10 cellular contexts compared by ENCODE assay signal in the genomic region with DNA sequence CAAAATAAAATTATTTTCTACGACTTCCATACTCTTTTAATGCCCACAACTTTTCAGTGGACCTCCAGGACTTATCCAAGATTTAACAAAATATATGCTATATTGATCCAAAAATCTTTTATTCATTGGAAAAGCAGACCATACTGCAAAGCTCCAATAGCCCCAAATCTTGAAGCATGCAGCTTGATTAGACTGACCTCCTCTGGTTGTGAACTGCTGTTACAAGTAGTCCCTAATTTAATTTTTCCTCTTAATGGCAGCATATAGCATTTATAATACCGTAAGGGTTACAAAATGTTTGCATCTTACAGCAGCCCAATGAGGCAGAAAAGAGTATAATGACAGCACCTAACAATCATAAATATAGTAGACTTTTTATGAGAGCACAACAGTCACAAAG. TPM values are rescaled to one million over a fixed set of nuclear protein-coding genes. Genes with fewer than 3 reads are reported as not detected.
DNase-seq lines count a peak whose midpoint lies in the region; ATAC-seq and TF ChIP-seq lines count a peak whose summit lies in the region.
"Had no signal": no experiment of that assay in that cellular context is flagged by ENCODE, and none has a peak within 500 bp of the region (broad histone marks: within the 10 kb centered on the region; RNA-seq: fewer than 3 reads in every experiment).

No MANE protein-coding gene starts in this region.

- TF ChIP-seq CTCF in type B pancreatic cell (conservative IDR thresholded peaks at IDR 0.05) = peak; percentile 60

- DNase-seq in stimulated activated naive CD8-positive, alpha-beta T cell treated with anti-CD3 and anti-CD28 coated beads, Interleukin-15, amount 100 ng/mL, for 72 hours = no peak
- no peak for DNase-seq in stimulated activated naive CD8-positive, alpha-beta T cell treated with anti-CD3 and anti-CD28 coated beads, Interleukin-15, Interleukin-2, amounts not matched to agents 100 U/mL and 50 U/mL, for 24 hours
- DNase-seq in NCI-H69 (lab: John Stamatoyannopoulos, UW) (peak; percentile 49), type B pancreatic cell (ENCODE audit: extremely low spot score, unreplicated experiment) (no peak), posterior vena cava (ENCODE audit: low spot score) (no peak), dedifferentiated amniotic fluid mesenchymal stem cell (ENCODE audit: extremely low spot score) (no peak)
- no peak for DNase-seq in effector memory CD8-positive, alpha-beta T cell
- no peak for DNase-seq in activated T-helper 1 cell treated with anti-CD3 and anti-CD28 coated beads, Interleukin-12 subunit alpha, Interleukin-12 subunit beta, Interleukin-2, Interleukin-4 antibody, amounts not matched to agents 30 ng/mL and 10 ng/mL and 1 ng/mL, durations not matched to agents 14 hours and 24 hours and 36 hours (ENCODE audit: low spot score)
- DNase-seq: NCI-H446 treated with DMSO at 0.1 percent for 48 hours had no signal

- intact Hi-C loops in activated T-helper 1 cell treated with anti-CD3 and anti-CD28 coated beads, Interleukin-12 subunit alpha, Interleukin-12 subunit beta, Interleukin-2, Interleukin-4 antibody, amounts not matched to agents 30 ng/mL and 10 ng/mL and 1 ng/mL, durations not matched to agents 14 hours and 24 hours and 36 hours (cut with micrococcal nuclease) = loop anchor here (1.0 to 10.0 kb wide), 3 partner anchors 53 to 170 kb away; no protein-coding TSS in a partner anchor
- intact Hi-C loops in posterior vena cava (cut with DNase I) = no loop called here

- H3K27me3 Mint-ChIP-seq in stimulated activated naive CD8-positive, alpha-beta T cell treated with anti-CD3 and anti-CD28 coated beads, Interleukin-15, amount 100 ng/mL, for 72 hours = no peaks in the 10 kb centered on the region
- no peaks in the 10 kb centered on the region for H3K27me3 Mint-ChIP-seq in effector memory CD8-positive, alpha-beta T cell
- H3K27me3 Mint-ChIP-seq in type B pancreatic cell = no peaks in the 10 kb centered on the region
- no peaks in the 10 kb centered on the region for H3K27me3 Mint-ChIP-seq in activated T-helper 1 cell treated with anti-CD3 and anti-CD28 coated beads, Interleukin-12 subunit alpha, Interleukin-12 subunit beta, Interleukin-2, Interleukin-4 antibody, amounts not matched to agents 30 ng/mL and 10 ng/mL and 1 ng/mL, durations not matched to agents 14 hours and 24 hours and 36 hours (ENCODE audit: insufficient read depth)
- H3K27me3 Mint-ChIP-seq: natural killer cell treated with Interleukin-12 subunit alpha and Interleukin-12 subunit beta and Interleukin-15 and Interleukin-18, amount 100 ng/mL, for 72 hours had no signal

- no peak overlapping the region for H3K27ac Mint-ChIP-seq in stimulated activated naive CD8-positive, alpha-beta T cell treated with anti-CD3 and anti-CD28 coated beads, Interleukin-15, amount 100 ng/mL, for 72 hours
- H3K27ac Mint-ChIP-seq in effector memory CD8-positive, alpha-beta T cell = peak overlapping the region; percentile 17 to 59
- H3K27ac Mint-ChIP-seq in type B pancreatic cell = no peak overlapping the region
- H3K27ac Mint-ChIP-seq in activated T-helper 1 cell treated with anti-CD3 and anti-CD28 coated beads, Interleukin-12 subunit alpha, Interleukin-12 subunit beta, Interleukin-2, Interleukin-4 antibody, amounts not matched to agents 30 ng/mL and 10 ng/mL and 1 ng/mL, durations not matched to agents 14 hours and 24 hours and 36 hours = no peak overlapping the region
- H3K27ac Mint-ChIP-seq: natural killer cell treated with Interleukin-12 subunit alpha and Interleukin-12 subunit beta and Interleukin-15 and Interleukin-18, amount 100 ng/mL, for 72 hours had no signal

- H3K4me3 Mint-ChIP-seq in stimulated activated naive CD8-positive, alpha-beta T cell treated with anti-CD3 and anti-CD28 coated beads, Interleukin-15, amount 100 ng/mL, for 72 hours = no peak overlapping the region
- H3K4me3 Mint-ChIP-seq in effector memory CD8-positive, alpha-beta T cell = no peak overlapping the region
- H3K4me3 Mint-ChIP-seq in type B pancreatic cell = no peak overlapping the region
- no peak overlapping the region for H3K4me3 Mint-ChIP-seq in activated T-helper 1 cell treated with anti-CD3 and anti-CD28 coated beads, Interleukin-12 subunit alpha, Interleukin-12 subunit beta, Interleukin-2, Interleukin-4 antibody, amounts not matched to agents 30 ng/mL and 10 ng/mL and 1 ng/mL, durations not matched to agents 14 hours and 24 hours and 36 hours
- H3K4me3 Mint-ChIP-seq: natural killer cell treated with Interleukin-12 subunit alpha and Interleukin-12 subunit beta and Interleukin-15 and Interleukin-18, amount 100 ng/mL, for 72 hours had no signal

- no peaks in the 10 kb centered on the region for H3K9me3 Mint-ChIP-seq in stimulated activated naive CD8-positive, alpha-beta T cell treated with anti-CD3 and anti-CD28 coated beads, Interleukin-15, amount 100 ng/mL, for 72 hours
- H3K9me3 Mint-ChIP-seq in effector memory CD8-positive, alpha-beta T cell = no peaks in the 10 kb centered on the region
- H3K9me3 Mint-ChIP-seq in type B pancreatic cell = no peaks in the 10 kb centered on the region
- H3K9me3 Mint-ChIP-seq in activated T-helper 1 cell treated with anti-CD3 and anti-CD28 coated beads, Interleukin-12 subunit alpha, Interleukin-12 subunit beta, Interleukin-2, Interleukin-4 antibody, amounts not matched to agents 30 ng/mL and 10 ng/mL and 1 ng/mL, durations not matched to agents 14 hours and 24 hours and 36 hours = no peaks in the 10 kb centered on the region
- H3K9me3 Mint-ChIP-seq: natural killer cell treated with Interleukin-12 subunit alpha and Interleukin-12 subunit beta and Interleukin-15 and Interleukin-18, amount 100 ng/mL, for 72 hours had no signal

- ATAC-seq in stimulated activated naive CD8-positive, alpha-beta T cell treated with anti-CD3 and anti-CD28 coated beads, Interleukin-15, amount 100 ng/mL, for 72 hours = peak; percentile 48
- ATAC-seq in stimulated activated naive CD8-positive, alpha-beta T cell treated with anti-CD3 and anti-CD28 coated beads, Interleukin-15, Interleukin-2, amounts not matched to agents 100 U/mL and 50 U/mL, for 24 hours = no peak
- ATAC-seq in effector memory CD8-positive, alpha-beta T cell (replicated peaks) = no peak
- ATAC-seq: natural killer cell treated with Interleukin-12 subunit alpha and Interleukin-12 subunit beta and Interleukin-15 and Interleukin-18, amount 100 ng/mL, for 72 hours had no signal

- no peaks in the 10 kb centered on the region for H3K4me1 Mint-ChIP-seq in stimulated activated naive CD8-positive, alpha-beta T cell treated with anti-CD3 and anti-CD28 coated beads, Interleukin-15, amount 100 ng/mL, for 72 hours
- H3K4me1 Mint-ChIP-seq in effector memory CD8-positive, alpha-beta T cell (ENCODE audit: low read depth in 2 of 2) = peaks cover 0 to 9% of the 10 kb centered on the region in 2 donors
- no peaks in the 10 kb centered on the region for H3K4me1 Mint-ChIP-seq in type B pancreatic cell (ENCODE audit: unreplicated experiment)
- H3K4me1 Mint-ChIP-seq in activated T-helper 1 cell treated with anti-CD3 and anti-CD28 coated beads, Interleukin-12 subunit alpha, Interleukin-12 subunit beta, Interleukin-2, Interleukin-4 antibody, amounts not matched to agents 30 ng/mL and 10 ng/mL and 1 ng/mL, durations not matched to agents 14 hours and 24 hours and 36 hours (ENCODE audit: low read depth) = peaks cover 38% of the 10 kb centered on the region

- peaks cover 81% of the 10 kb centered on the region for H3K36me3 Mint-ChIP-seq in effector memory CD8-positive, alpha-beta T cell (ENCODE audit: insufficient read depth)
- peaks cover 31% of the 10 kb centered on the region for H3K36me3 Mint-ChIP-seq in type B pancreatic cell
- peaks cover 50% of the 10 kb centered on the region for H3K36me3 Mint-ChIP-seq in activated T-helper 1 cell treated with anti-CD3 and anti-CD28 coated beads, Interleukin-12 subunit alpha, Interleukin-12 subunit beta, Interleukin-2, Interleukin-4 antibody, amounts not matched to agents 30 ng/mL and 10 ng/mL and 1 ng/mL, durations not matched to agents 14 hours and 24 hours and 36 hours (ENCODE audit: low read depth)

RNA-seq across cellular contexts. Expression of a gene that starts 29.2 kb away (rescaled TPM):
- total RNA-seq in type B pancreatic cell (ENCODE audit: low replicate concordance) (not detected in 2 replicates), posterior vena cava (10 to 100 TPM in 1 of 2 donors, 1 to 10 TPM in 1; 8.6 to 16.5 TPM)
- total RNA-seq in activated T-helper 1 cell treated with anti-CD3 and anti-CD28 coated beads, Interleukin-12 subunit alpha, Interleukin-12 subunit beta, Interleukin-2, Interleukin-4 antibody, amounts not matched to agents 30 ng/mL and 10 ng/mL and 1 ng/mL, durations not matched to agents 14 hours and 24 hours and 36 hours = 6.9 and 7.4 TPM in 2 replicates
- total RNA-seq: natural killer cell treated with Interleukin-12 subunit alpha and Interleukin-12 subunit beta and Interleukin-15 and Interleukin-18, amount 100 ng/mL, for 72 hours had no signal

RNA-seq across cellular contexts. Expression of a gene that starts 49.8 kb away (rescaled TPM):
- total RNA-seq in type B pancreatic cell (ENCODE audit: low replicate concordance) (92.1 and 111 TPM in 2 replicates), posterior vena cava (10 to 100 TPM; 80.3 to 82.8 TPM)
- total RNA-seq in activated T-helper 1 cell treated with anti-CD3 and anti-CD28 coated beads, Interleukin-12 subunit alpha, Interleukin-12 subunit beta, Interleukin-2, Interleukin-4 antibody, amounts not matched to agents 30 ng/mL and 10 ng/mL and 1 ng/mL, durations not matched to agents 14 hours and 24 hours and 36 hours = 174 and 179 TPM in 2 replicates

RNA-seq across cellular contexts. Expression of a gene that starts 50.4 kb away (rescaled TPM):
- total RNA-seq in type B pancreatic cell (ENCODE audit: low replicate concordance) (17.7 and 22.3 TPM in 2 replicates), posterior vena cava (10 to 100 TPM; 16.3 to 16.4 TPM)
- total RNA-seq in activated T-helper 1 cell treated with anti-CD3 and anti-CD28 coated beads, Interleukin-12 subunit alpha, Interleukin-12 subunit beta, Interleukin-2, Interleukin-4 antibody, amounts not matched to agents 30 ng/mL and 10 ng/mL and 1 ng/mL, durations not matched to agents 14 hours and 24 hours and 36 hours = 15.5 and 17.7 TPM in 2 replicates

Comparison
In these comparisons a context has a peak if more than half of its experiments do, and no peak if none do; other contexts are left out.
1. H3K27ac Mint-ChIP-seq: peak in effector memory CD8-positive, alpha-beta T cell (2 of 2); none in stimulated activated naive CD8-positive, alpha-beta T cell treated with anti-CD3 and anti-CD28 coated beads, Interleukin-15, amount 100 ng/mL, for 72 hours (0 of 2), type B pancreatic cell (single experiment) and activated T-helper 1 cell treated with anti-CD3 and anti-CD28 coated beads, Interleukin-12 subunit alpha, Interleukin-12 subunit beta, Interleukin-2, Interleukin-4 antibody, amounts not matched to agents 30 ng/mL and 10 ng/mL and 1 ng/mL, durations not matched to agents 14 hours and 24 hours and 36 hours (single experiment).